26 cellular contexts compared by ENCODE assay signal in the genomic region with DNA sequence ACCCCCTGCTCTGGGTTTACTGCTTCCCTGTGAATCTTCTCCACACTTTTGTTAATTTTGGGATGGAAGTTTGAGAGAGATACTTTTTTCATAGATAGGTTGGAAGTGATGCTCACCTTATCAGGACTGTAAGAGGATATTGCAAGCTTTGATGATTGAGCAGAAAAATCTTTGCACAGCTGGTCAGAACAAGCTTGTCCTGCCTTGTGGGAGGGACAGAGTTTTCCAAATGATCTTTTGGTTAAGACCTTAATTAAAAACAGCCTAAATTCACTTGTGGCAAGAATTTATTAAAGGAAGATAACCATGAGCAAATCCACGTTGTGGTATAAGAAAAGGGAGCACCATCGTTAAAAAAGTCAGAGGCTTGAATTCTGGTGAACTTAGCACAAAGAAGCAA. TPM values are rescaled to one million over a fixed set of nuclear protein-coding genes. Genes with fewer than 3 reads are reported as not detected.
DNase-seq lines count a peak whose midpoint lies in the region; ATAC-seq, FAIRE-seq and TF ChIP-seq lines count a peak whose summit lies in the region.
"Had no signal": no experiment of that assay in that cellular context is flagged by ENCODE, and none has a peak within 500 bp of the region (broad histone marks: within the 10 kb centered on the region; RNA-seq: fewer than 3 reads in every experiment).

No MANE protein-coding gene starts in this region.

- H3K4me3 Mint-ChIP-seq in nephron progenitor cell = no peak overlapping the region
- H3K4me3 Mint-ChIP-seq: CD4-positive, CD25-positive, alpha-beta regulatory T cell had no signal

- peaks cover 96% of the 10 kb centered on the region for H3K79me2 ChIP-seq in K562 (ENCODE audit: control insufficient read depth, insufficient read depth, low read length)

- peaks cover 5% of the 10 kb centered on the region for H3K9me1 ChIP-seq in K562 (ENCODE audit: control insufficient read depth, insufficient read depth, low read length)

- H3K9me3 ChIP-seq in HEK293 (ENCODE audit: control insufficient read depth, insufficient read depth, low read depth, low read length) = no peaks in the 10 kb centered on the region
- no peaks in the 10 kb centered on the region for H3K9me3 ChIP-seq in K562 (replicated peaks; ENCODE audit: control insufficient read depth, insufficient read depth, low read depth, low read length)
- H3K9me3 ChIP-seq: BE2C, SK-N-SH had no signal

- no peak for FAIRE-seq in K562 (lab: Jason Lieb, UNC)
- FAIRE-seq: GM12891, GM18507, HepG2 had no signal

- BruUV-seq in K562 (replicated peaks; lab: Mats Ljungman, UMichigan) = no TSS peak

- TF ChIP-seq EP300 in K562 (IDR thresholded peaks at IDR 0.05; ENCODE audit: low read length) = no peak

- no peak overlapping the region for H2AFZ ChIP-seq in K562 (ENCODE audit: low read depth, low read length)
- H2AFZ ChIP-seq: GM23248 had no signal

- peaks cover 3% of the 10 kb centered on the region for H3K4me1 ChIP-seq in HEK293 (ENCODE audit: control insufficient read depth, insufficient read depth, low read length)
- peaks cover 0 to 6% of the 10 kb centered on the region in 2 experiments; a peak in 3 of 5 replicates for H3K4me1 ChIP-seq in K562 (replicated peaks in 1 of 2; ENCODE audit: control insufficient read depth in 2 of 2, insufficient read depth in 2 of 2, low read length in 2 of 2)
- H3K4me1 ChIP-seq: BE2C had no signal

- H3K4me2 ChIP-seq in K562 (ENCODE audit: insufficient read depth, low read length) = no peak overlapping the region
- H3K4me2 ChIP-seq: SK-N-SH had no signal

- CTCF ChIA-PET in HEK293 (lab: Yijun Ruan, JAX) (interaction anchor here (1.4 kb wide), 1 partner anchor 94 kb away, joined by 3 read pairs; no protein-coding TSS in a partner anchor), K562 (lab: Yijun Ruan, JAX; ENCODE audit: low intra/inter-chr PET ratio) (no interaction called here)

- H3K4me3 ChIP-seq in HEK293 (ENCODE audit: low read depth, low read length) (no peak overlapping the region), K562 (no peak overlapping the region)
- H3K4me3 ChIP-seq: GM23248 had no signal

- intact Hi-C loops in K562 (cut with micrococcal nuclease) = no loop called here

- DNase-seq in DMS 273 (lab: John Stamatoyannopoulos, UW; ENCODE audit: unreplicated experiment) = peak; percentile 41
- no peak for DNase-seq in DMS 273 treated with DMSO at 0.1 percent for 48 hours (lab: John Stamatoyannopoulos, UW)
- DNase-seq in K562 (ENCODE audit: extremely low read depth in 1 of 4, low spot score in 3 of 4) = no peak
- DNase-seq in nephron progenitor cell = no peak
- DNase-seq in NCI-H82 treated with DMSO at 0.1 percent for 48 hours (lab: John Stamatoyannopoulos, UW; ENCODE audit: unreplicated experiment) = no peak
- DNase-seq in NAMALWA (ENCODE audit: low spot score) = no peak
- no peak for DNase-seq in stimulated activated CD4-positive, alpha-beta T cell treated with anti-CD3 and anti-CD28 coated beads, Interleukin-4, amount 100 ng/mL, for 4 hours
- DNase-seq: BE2C; CD4-positive, CD25-positive, alpha-beta regulatory T cell; COR-L47; DMS153; EL; GM23248; KG1; MV-4-11; NCI-H1417; NCI-H1930; NCI-H526; OCI-M1; SHP77; SK-N-SH had no signal

- H3K27ac ChIP-seq in HEK293 (ENCODE audit: extremely low read depth, low read depth, low read length) = no peak overlapping the region
- H3K27ac ChIP-seq in K562 (ENCODE audit: extremely low read depth, low read depth, low read length) = no peak overlapping the region
- H3K27ac ChIP-seq: 22Rv1, GM23248 had no signal

- H3K27ac Mint-ChIP-seq in nephron progenitor cell = peak overlapping the region; percentile 86

- ATAC-seq in K562 = no peak
- ATAC-seq: HepG2 had no signal

- H3K9ac ChIP-seq in K562 (ENCODE audit: insufficient read depth in 1 of 2, low read depth in 2 of 2, low read length in 2 of 2) = no peak overlapping the region
- H3K9ac ChIP-seq: GM23248, SK-N-SH had no signal

- no peak for TF ChIP-seq CTCF in HEK293 (tag by site-specific recombination; IDR thresholded peaks at IDR 0.05)
- TF ChIP-seq CTCF in K562 (IDR thresholded peaks at IDR 0.05 in 2 of 3, conservative IDR thresholded peaks at IDR 0.05 in 1 of 3; ENCODE audit: insufficient read depth in 2 of 3, low read depth in 1 of 3, low read length in 3 of 3) = no peak
- TF ChIP-seq CTCF in nephron progenitor cell (IDR thresholded peaks at IDR 0.05) = no peak

- POLR2A ChIA-PET in HEK293 (lab: Yijun Ruan, JAX) (no interaction called here), K562 (lab: Yijun Ruan, JAX) (interaction anchor here (0.6 to 2.6 kb wide), 4 partner anchors 10 to 59 kb away, joined by 3 to 9 read pairs (median 4); no protein-coding TSS in a partner anchor)

- 76% methylated on average over 2 of the region's 2 CpGs for WGBS in K562 (ENCODE audit: insufficient coverage, low coverage, missing lambda C conversion rate)

- no peak for TF ChIP-seq POLR2A in K562 (conservative IDR thresholded peaks at IDR 0.05)

- H3K9me3 Mint-ChIP-seq in nephron progenitor cell = peaks cover 11% of the 10 kb centered on the region

- in situ Hi-C loops in K562 (cut with MboI) = no loop called here

- peaks cover 0 to 33% of the 10 kb centered on the region in 2 experiments; a peak in 2 of 3 replicates for H3K36me3 ChIP-seq in HEK293 (ENCODE audit: control insufficient read depth in 2 of 2, insufficient read depth in 1 of 2, low read length in 2 of 2)
- H3K36me3 ChIP-seq in K562 (ENCODE audit: control insufficient read depth, insufficient read depth, low read length) = peaks cover 78% of the 10 kb centered on the region

- no peak for TF ChIP-seq RAD21 in K562 (CRISPR knock-in tag; conservative IDR thresholded peaks at IDR 0.05 in 1 of 2, IDR thresholded peaks at IDR 0.05 in 1 of 2)

- peaks cover 13% of the 10 kb centered on the region for H4K20me1 ChIP-seq in K562 (replicated peaks; ENCODE audit: control insufficient read depth, insufficient read depth, low read length)

- H3K4me1 Mint-ChIP-seq in nephron progenitor cell = peaks cover 24% of the 10 kb centered on the region

- H3K27me3 ChIP-seq in K562 (ENCODE audit: control insufficient read depth in 2 of 2, insufficient read depth in 2 of 2, low read length in 2 of 2) = no peaks in the 10 kb centered on the region
- H3K27me3 ChIP-seq: BE2C had no signal

- H3K27me3 Mint-ChIP-seq in nephron progenitor cell (ENCODE audit: low read depth, poor library complexity) = no peaks in the 10 kb centered on the region
- H3K27me3 Mint-ChIP-seq: CD4-positive, CD25-positive, alpha-beta regulatory T cell had no signal

- peaks cover 74% of the 10 kb centered on the region for H3K36me3 Mint-ChIP-seq in nephron progenitor cell (ENCODE audit: low read depth)

TF ChIP-seq in HEK293, 187 proteins besides CTCF, POLR2A, EP300 and RAD21:
- TF ChIP-seq ZNF239 (tag by site-specific recombination; IDR thresholded peaks at IDR 0.05) (0 out of 2 replicates have a peak, but pooled peaks have one; percentile 34), ZNF174 (tag by site-specific recombination; IDR thresholded peaks at IDR 0.05) (no peak)

TF ChIP-seq in K562, 482 proteins besides CTCF, POLR2A, EP300 and RAD21 (continues in another document):
- peak; percentile 59 for TF ChIP-seq C11orf30 (IDR thresholded peaks at IDR 0.05; ENCODE audit: low read depth)
- TF ChIP-seq GTF2F1 (IDR thresholded peaks at IDR 0.05; ENCODE audit: low read depth, low read length) = no peak
- no peak for TF ChIP-seq MECOM (CRISPR knock-in tag; IDR thresholded peaks at IDR 0.05)
- TF ChIP-seq, protein P1, sequence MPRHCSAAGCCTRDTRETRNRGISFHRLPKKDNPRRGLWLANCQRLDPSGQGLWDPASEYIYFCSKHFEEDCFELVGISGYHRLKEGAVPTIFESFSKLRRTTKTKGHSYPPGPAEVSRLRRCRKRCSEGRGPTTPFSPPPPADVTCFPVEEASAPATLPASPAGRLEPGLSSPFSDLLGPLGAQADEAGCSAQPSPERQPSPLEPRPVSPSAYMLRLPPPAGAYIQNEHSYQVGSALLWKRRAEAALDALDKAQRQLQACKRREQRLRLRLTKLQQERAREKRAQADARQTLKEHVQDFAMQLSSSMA (CRISPR knock-in tag; IDR thresholded peaks at IDR 0.05) = no peak
- TF ChIP-seq ZNF766 (CRISPR knock-in tag; conservative IDR thresholded peaks at IDR 0.05) = no peak
- no peak for TF ChIP-seq SOX6 (IDR thresholded peaks at IDR 0.05)
- TF ChIP-seq CBFA2T3 (IDR thresholded peaks at IDR 0.05) = peak; percentile 16; the same call in 1 of the 2 replicates

RNA-seq across cellular contexts. Expression of gene E2F3, which starts 32.2 kb away (rescaled TPM):
- 24.9 and 55.4 TPM in 2 replicates for total RNA-seq in K562 (2011; cell fraction: chromatin; rRNA removed; ENCODE audit: low replicate concordance)
- 17.5 and 22.4 TPM in 2 replicates for total RNA-seq in K562 (2011; cell fraction: nucleolus; rRNA removed)
- total RNA-seq in K562 (2011; cell fraction: nucleoplasm; rRNA removed) = 30.3 and 42.3 TPM in 2 replicates
- total RNA-seq in K562 (2014; rRNA removed) = 11.1 and 13.2 TPM in 2 replicates
- total RNA-seq in K562 (2014; rRNA removed; fragmentation: Illumina TruSeq; extraction: Trizol) = 29.6 and 33.6 TPM in 2 replicates
- total RNA-seq in K562 (2015; rRNA removed; fragmentation: Illumina TruSeq; extraction: Trizol) = 25.9 and 26.5 TPM in 2 replicates
- total RNA-seq in K562 (2021) = 41.3 and 44.7 TPM in 2 replicates
- polyA plus RNA-seq in K562 (2011; rRNA removed) = 26.3 and 31.6 TPM in 2 replicates
- polyA plus RNA-seq in K562 (2011; cell fraction: cytosol; rRNA removed) = 8.7 and 15.4 TPM in 2 replicates
- 40.0 and 46.3 TPM in 2 replicates for polyA plus RNA-seq in K562 (2011; cell fraction: nucleus; rRNA removed)
- 24.2 and 27.2 TPM in 2 replicates for polyA plus RNA-seq in K562 (2012)
- 41.2 and 41.6 TPM in 2 replicates for polyA plus RNA-seq in K562 (2014; fragmentation: Illumina TruSeq; extraction: Trizol)
- polyA plus RNA-seq in K562 (2014; fragmentation: Nextera tagmentation; extraction: Ambion mirVana) = 10 to 100 TPM; 11.8 to 14.8 TPM
- polyA plus RNA-seq in K562 (2014; rRNA removed) = 23.8 and 27.2 TPM in 2 replicates
- 26.4 and 27.4 TPM in 2 replicates for polyA minus RNA-seq in K562 (2011; rRNA and poly(A)+ RNA removed)
- polyA minus RNA-seq in K562 (2011; cell fraction: cytosol; rRNA and poly(A)+ RNA removed) = 15.8 and 21.2 TPM in 2 replicates
- 12.7 and 14.9 TPM in 2 replicates for polyA minus RNA-seq in K562 (2011; cell fraction: nucleus; rRNA and poly(A)+ RNA removed)
